ENCODE assay signal across 1 cellular context in genomic region chr12:24560192-24560591, GRCh38.
TF ChIP-seq lines count a peak whose summit lies in the region.

No MANE protein-coding gene starts in this region.

TF ChIP-seq in IMR-90, 13 proteins besides CTCF, POLR2A, EP300 and RAD21 (continued from another document):
- TF ChIP-seq, protein P1, sequence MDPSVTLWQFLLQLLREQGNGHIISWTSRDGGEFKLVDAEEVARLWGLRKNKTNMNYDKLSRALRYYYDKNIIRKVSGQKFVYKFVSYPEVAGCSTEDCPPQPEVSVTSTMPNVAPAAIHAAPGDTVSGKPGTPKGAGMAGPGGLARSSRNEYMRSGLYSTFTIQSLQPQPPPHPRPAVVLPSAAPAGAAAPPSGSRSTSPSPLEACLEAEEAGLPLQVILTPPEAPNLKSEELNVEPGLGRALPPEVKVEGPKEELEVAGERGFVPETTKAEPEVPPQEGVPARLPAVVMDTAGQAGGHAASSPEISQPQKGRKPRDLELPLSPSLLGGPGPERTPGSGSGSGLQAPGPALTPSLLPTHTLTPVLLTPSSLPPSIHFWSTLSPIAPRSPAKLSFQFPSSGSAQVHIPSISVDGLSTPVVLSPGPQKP (IDR thresholded peaks at IDR 0.05; ENCODE audit: borderline replicate concordance, low read depth, low read length): no peak
- no peak for TF ChIP-seq MXI1 (IDR thresholded peaks at IDR 0.05; ENCODE audit: borderline replicate concordance, low read depth, low read length)
- TF ChIP-seq BHLHE40 (IDR thresholded peaks at IDR 0.05; ENCODE audit: low read depth, low read length): no peak
- TF ChIP-seq NFE2L2 (IDR thresholded peaks at IDR 0.05; ENCODE audit: low read depth, low read length): no peak
